1 cellular context compared by ENCODE assay signal in the genomic region with DNA sequence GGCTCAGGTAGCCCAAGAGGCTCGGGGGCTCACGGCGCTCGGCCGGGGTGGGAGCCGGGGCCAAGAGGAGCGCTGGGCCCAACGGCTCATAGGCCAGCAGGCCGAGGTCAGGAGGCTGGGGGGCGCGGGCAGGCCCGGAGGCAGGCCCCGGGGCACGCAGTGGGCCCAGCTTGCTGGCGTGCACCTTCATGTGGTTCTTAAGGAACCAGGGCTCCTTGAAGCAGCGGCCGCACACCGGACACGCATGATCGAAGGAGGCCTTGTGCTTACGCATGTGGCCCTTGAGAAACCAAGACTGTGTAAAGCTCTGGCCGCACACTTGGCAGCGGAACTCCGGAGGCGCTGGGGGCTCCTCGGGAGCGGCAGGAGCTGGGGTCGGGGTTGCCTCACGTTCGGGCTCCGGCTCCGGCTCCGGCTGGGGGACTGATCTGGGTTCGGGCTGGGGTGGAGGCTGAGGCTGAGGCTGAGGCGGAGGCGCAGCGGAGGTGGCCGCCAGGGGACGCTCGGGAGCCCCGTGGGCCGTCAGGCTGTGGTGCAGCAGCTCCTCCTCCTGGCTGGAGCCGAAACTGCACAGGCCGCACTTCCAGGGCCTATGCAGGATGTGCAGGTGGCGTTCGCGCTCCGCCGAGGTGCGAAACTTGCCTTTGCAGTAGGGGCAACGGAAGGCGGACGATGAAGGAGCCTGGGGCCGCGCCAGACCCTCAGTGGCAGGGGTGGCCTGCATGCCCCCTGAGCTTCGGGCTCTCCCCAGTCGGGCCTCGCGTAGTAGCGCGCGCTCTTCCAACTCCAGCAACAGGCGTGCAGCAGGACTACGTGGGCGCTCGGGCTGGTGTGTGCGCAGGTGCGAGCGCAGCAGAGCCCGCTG.
A peak's percentile ranks its signal among the peaks of the same experiment; 100 is the strongest.
TF ChIP-seq lines count a peak whose summit lies in the region.

No MANE protein-coding gene starts in this region.

TF ChIP-seq in HepG2, 621 proteins besides CTCF, POLR2A, EP300 and RAD21 (continued from another document and continues in another):
- TF ChIP-seq, protein P1, sequence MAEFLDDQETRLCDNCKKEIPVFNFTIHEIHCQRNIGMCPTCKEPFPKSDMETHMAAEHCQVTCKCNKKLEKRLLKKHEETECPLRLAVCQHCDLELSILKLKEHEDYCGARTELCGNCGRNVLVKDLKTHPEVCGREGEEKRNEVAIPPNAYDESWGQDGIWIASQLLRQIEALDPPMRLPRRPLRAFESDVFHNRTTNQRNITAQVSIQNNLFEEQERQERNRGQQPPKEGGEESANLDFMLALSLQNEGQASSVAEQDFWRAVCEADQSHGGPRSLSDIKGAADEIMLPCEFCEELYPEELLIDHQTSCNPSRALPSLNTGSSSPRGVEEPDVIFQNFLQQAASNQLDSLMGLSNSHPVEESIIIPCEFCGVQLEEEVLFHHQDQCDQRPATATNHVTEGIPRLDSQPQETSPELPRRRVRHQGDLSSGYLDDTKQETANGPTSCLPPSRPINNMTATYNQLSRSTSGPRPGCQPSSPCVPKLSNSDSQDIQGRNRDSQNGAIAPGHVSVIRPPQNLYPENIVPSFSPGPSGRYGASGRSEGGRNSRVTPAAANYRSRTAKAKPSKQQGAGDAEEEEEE (CRISPR knock-in tag; IDR thresholded peaks at IDR 0.05; ENCODE audit: borderline replicate concordance) = no peak
- TF ChIP-seq, protein P2, sequence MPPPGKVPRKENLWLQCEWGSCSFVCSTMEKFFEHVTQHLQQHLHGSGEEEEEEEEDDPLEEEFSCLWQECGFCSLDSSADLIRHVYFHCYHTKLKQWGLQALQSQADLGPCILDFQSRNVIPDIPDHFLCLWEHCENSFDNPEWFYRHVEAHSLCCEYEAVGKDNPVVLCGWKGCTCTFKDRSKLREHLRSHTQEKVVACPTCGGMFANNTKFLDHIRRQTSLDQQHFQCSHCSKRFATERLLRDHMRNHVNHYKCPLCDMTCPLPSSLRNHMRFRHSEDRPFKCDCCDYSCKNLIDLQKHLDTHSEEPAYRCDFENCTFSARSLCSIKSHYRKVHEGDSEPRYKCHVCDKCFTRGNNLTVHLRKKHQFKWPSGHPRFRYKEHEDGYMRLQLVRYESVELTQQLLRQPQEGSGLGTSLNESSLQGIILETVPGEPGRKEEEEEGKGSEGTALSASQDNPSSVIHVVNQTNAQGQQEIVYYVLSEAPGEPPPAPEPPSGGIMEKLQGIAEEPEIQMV (CRISPR knock-in tag; IDR thresholded peaks at IDR 0.05; ENCODE audit: low read depth) = peak; percentile 81; the same call in 1 of the 2 replicates
- TF ChIP-seq MLLT10 (CRISPR knock-in tag; IDR thresholded peaks at IDR 0.05) (no peak), ZNF674 (CRISPR knock-in tag; IDR thresholded peaks at IDR 0.05; ENCODE audit: low read depth) (no peak), ZNF644 (CRISPR knock-in tag; IDR thresholded peaks at IDR 0.05; ENCODE audit: low read depth) (no peak), ZNF441 (CRISPR knock-in tag; IDR thresholded peaks at IDR 0.05; ENCODE audit: borderline replicate concordance) (peak; percentile 79), MTF2 (CRISPR knock-in tag; IDR thresholded peaks at IDR 0.05; ENCODE audit: borderline replicate concordance) (peak; percentile 95), ZNF558 (CRISPR knock-in tag; IDR thresholded peaks at IDR 0.05; ENCODE audit: borderline replicate concordance) (no peak), NKX3-1 (CRISPR knock-in tag; IDR thresholded peaks at IDR 0.05) (no peak), MTA3 (CRISPR knock-in tag; IDR thresholded peaks at IDR 0.05) (0 out of 2 replicates have a peak, but pooled peaks have one; percentile 14), CEBPG (CRISPR knock-in tag; IDR thresholded peaks at IDR 0.05) (peak; percentile 52), ZNF781 (CRISPR knock-in tag; IDR thresholded peaks at IDR 0.05; ENCODE audit: borderline replicate concordance, not compliant biosample characterization) (no peak), ZNF629 (CRISPR knock-in tag; conservative IDR thresholded peaks at IDR 0.05) (no peak), HNF4A (CRISPR knock-in tag; IDR thresholded peaks at IDR 0.05) (no peak; the same call in 1 of the 2 replicates), POLR2AphosphoS2 (IDR thresholded peaks at IDR 0.05; ENCODE audit: low read depth, low read length) (no peak), TCF7L2 (IDR thresholded peaks at IDR 0.05; ENCODE audit: low read depth, low read length) (no peak), ZNF841 (CRISPR knock-in tag; IDR thresholded peaks at IDR 0.05; ENCODE audit: borderline replicate concordance) (no peak), ZBTB8A (CRISPR knock-in tag; IDR thresholded peaks at IDR 0.05; ENCODE audit: borderline replicate concordance, low read depth) (no peak), GLI4 (CRISPR knock-in tag; IDR thresholded peaks at IDR 0.05; ENCODE audit: borderline replicate concordance) (peak; percentile 80; the same call in 1 of the 2 replicates), GATAD1 (CRISPR knock-in tag; IDR thresholded peaks at IDR 0.05) (peak; percentile 80), ZNF552 (CRISPR knock-in tag; IDR thresholded peaks at IDR 0.05; ENCODE audit: borderline replicate concordance) (peak; percentile 26; the same call in 1 of the 2 replicates), ZFP37 (CRISPR knock-in tag; IDR thresholded peaks at IDR 0.05; ENCODE audit: borderline replicate concordance) (no peak), ZNF775 (CRISPR knock-in tag; IDR thresholded peaks at IDR 0.05; ENCODE audit: borderline replicate concordance) (no peak), PRMT3 (CRISPR knock-in tag; IDR thresholded peaks at IDR 0.05; ENCODE audit: borderline replicate concordance, low read depth) (no peak), ZNF260 (CRISPR knock-in tag; IDR thresholded peaks at IDR 0.05; ENCODE audit: borderline replicate concordance, low read depth) (peak; percentile 95; the same call in 1 of the 2 replicates)
- TF ChIP-seq, protein P3, sequence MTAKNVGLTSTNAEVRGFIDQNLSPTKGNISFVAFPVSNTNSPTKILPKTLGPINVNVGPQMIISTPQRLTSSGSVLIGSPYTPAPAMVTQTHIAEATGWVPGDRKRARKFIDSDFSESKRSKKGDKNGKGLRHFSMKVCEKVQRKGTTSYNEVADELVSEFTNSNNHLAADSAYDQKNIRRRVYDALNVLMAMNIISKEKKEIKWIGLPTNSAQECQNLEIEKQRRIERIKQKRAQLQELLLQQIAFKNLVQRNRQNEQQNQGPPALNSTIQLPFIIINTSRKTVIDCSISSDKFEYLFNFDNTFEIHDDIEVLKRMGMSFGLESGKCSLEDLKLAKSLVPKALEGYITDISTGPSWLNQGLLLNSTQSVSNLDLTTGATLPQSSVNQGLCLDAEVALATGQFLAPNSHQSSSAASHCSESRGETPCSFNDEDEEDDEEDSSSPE (CRISPR knock-in tag; IDR thresholded peaks at IDR 0.05) = peak; percentile 73
- TF ChIP-seq, protein P4, sequence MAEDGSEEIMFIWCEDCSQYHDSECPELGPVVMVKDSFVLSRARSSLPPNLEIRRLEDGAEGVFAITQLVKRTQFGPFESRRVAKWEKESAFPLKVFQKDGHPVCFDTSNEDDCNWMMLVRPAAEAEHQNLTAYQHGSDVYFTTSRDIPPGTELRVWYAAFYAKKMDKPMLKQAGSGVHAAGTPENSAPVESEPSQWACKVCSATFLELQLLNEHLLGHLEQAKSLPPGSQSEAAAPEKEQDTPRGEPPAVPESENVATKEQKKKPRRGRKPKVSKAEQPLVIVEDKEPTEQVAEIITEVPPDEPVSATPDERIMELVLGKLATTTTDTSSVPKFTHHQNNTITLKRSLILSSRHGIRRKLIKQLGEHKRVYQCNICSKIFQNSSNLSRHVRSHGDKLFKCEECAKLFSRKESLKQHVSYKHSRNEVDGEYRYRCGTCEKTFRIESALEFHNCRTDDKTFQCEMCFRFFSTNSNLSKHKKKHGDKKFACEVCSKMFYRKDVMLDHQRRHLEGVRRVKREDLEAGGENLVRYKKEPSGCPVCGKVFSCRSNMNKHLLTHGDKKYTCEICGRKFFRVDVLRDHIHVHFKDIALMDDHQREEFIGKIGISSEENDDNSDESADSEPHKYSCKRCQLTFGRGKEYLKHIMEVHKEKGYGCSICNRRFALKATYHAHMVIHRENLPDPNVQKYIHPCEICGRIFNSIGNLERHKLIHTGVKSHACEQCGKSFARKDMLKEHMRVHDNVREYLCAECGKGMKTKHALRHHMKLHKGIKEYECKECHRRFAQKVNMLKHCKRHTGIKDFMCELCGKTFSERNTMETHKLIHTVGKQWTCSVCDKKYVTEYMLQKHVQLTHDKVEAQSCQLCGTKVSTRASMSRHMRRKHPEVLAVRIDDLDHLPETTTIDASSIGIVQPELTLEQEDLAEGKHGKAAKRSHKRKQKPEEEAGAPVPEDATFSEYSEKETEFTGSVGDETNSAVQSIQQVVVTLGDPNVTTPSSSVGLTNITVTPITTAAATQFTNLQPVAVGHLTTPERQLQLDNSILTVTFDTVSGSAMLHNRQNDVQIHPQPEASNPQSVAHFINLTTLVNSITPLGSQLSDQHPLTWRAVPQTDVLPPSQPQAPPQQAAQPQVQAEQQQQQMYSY (CRISPR knock-in tag; IDR thresholded peaks at IDR 0.05) = 0 out of 2 replicates have a peak, but pooled peaks have one; percentile 20
- TF ChIP-seq, protein P5, sequence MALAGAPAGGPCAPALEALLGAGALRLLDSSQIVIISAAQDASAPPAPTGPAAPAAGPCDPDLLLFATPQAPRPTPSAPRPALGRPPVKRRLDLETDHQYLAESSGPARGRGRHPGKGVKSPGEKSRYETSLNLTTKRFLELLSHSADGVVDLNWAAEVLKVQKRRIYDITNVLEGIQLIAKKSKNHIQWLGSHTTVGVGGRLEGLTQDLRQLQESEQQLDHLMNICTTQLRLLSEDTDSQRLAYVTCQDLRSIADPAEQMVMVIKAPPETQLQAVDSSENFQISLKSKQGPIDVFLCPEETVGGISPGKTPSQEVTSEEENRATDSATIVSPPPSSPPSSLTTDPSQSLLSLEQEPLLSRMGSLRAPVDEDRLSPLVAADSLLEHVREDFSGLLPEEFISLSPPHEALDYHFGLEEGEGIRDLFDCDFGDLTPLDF (CRISPR knock-in tag; IDR thresholded peaks at IDR 0.05) = no peak
- TF ChIP-seq, protein P6, sequence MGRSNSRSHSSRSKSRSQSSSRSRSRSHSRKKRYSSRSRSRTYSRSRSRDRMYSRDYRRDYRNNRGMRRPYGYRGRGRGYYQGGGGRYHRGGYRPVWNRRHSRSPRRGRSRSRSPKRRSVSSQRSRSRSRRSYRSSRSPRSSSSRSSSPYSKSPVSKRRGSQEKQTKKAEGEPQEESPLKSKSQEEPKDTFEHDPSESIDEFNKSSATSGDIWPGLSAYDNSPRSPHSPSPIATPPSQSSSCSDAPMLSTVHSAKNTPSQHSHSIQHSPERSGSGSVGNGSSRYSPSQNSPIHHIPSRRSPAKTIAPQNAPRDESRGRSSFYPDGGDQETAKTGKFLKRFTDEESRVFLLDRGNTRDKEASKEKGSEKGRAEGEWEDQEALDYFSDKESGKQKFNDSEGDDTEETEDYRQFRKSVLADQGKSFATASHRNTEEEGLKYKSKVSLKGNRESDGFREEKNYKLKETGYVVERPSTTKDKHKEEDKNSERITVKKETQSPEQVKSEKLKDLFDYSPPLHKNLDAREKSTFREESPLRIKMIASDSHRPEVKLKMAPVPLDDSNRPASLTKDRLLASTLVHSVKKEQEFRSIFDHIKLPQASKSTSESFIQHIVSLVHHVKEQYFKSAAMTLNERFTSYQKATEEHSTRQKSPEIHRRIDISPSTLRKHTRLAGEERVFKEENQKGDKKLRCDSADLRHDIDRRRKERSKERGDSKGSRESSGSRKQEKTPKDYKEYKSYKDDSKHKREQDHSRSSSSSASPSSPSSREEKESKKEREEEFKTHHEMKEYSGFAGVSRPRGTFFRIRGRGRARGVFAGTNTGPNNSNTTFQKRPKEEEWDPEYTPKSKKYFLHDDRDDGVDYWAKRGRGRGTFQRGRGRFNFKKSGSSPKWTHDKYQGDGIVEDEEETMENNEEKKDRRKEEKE (IDR thresholded peaks at IDR 0.05) = no peak
- TF ChIP-seq, protein P7, sequence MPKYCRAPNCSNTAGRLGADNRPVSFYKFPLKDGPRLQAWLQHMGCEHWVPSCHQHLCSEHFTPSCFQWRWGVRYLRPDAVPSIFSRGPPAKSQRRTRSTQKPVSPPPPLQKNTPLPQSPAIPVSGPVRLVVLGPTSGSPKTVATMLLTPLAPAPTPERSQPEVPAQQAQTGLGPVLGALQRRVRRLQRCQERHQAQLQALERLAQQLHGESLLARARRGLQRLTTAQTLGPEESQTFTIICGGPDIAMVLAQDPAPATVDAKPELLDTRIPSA (CRISPR knock-in tag; IDR thresholded peaks at IDR 0.05; ENCODE audit: borderline replicate concordance) = no peak
- TF ChIP-seq, protein P8, sequence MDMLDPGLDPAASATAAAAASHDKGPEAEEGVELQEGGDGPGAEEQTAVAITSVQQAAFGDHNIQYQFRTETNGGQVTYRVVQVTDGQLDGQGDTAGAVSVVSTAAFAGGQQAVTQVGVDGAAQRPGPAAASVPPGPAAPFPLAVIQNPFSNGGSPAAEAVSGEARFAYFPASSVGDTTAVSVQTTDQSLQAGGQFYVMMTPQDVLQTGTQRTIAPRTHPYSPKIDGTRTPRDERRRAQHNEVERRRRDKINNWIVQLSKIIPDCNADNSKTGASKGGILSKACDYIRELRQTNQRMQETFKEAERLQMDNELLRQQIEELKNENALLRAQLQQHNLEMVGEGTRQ (IDR thresholded peaks at IDR 0.05; ENCODE audit: low read depth, low read length) = no peak
- TF ChIP-seq, protein P8 (CRISPR knock-in tag; IDR thresholded peaks at IDR 0.05; ENCODE audit: borderline replicate concordance) = no peak
- TF ChIP-seq, protein P9, sequence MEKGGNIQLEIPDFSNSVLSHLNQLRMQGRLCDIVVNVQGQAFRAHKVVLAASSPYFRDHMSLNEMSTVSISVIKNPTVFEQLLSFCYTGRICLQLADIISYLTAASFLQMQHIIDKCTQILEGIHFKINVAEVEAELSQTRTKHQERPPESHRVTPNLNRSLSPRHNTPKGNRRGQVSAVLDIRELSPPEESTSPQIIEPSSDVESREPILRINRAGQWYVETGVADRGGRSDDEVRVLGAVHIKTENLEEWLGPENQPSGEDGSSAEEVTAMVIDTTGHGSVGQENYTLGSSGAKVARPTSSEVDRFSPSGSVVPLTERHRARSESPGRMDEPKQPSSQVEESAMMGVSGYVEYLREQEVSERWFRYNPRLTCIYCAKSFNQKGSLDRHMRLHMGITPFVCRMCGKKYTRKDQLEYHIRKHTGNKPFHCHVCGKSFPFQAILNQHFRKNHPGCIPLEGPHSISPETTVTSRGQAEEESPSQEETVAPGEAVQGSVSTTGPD (CRISPR knock-in tag; IDR thresholded peaks at IDR 0.05) = no peak
- TF ChIP-seq, protein P10, sequence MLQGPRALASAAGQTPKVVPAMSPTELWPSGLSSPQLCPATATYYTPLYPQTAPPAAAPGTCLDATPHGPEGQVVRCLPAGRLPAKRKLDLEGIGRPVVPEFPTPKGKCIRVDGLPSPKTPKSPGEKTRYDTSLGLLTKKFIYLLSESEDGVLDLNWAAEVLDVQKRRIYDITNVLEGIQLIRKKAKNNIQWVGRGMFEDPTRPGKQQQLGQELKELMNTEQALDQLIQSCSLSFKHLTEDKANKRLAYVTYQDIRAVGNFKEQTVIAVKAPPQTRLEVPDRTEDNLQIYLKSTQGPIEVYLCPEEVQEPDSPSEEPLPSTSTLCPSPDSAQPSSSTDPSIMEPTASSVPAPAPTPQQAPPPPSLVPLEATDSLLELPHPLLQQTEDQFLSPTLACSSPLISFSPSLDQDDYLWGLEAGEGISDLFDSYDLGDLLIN (CRISPR knock-in tag; IDR thresholded peaks at IDR 0.05; ENCODE audit: borderline replicate concordance) = no peak
